Comparison of ENCODE assay signal across 9 cellular contexts in the genomic region with DNA sequence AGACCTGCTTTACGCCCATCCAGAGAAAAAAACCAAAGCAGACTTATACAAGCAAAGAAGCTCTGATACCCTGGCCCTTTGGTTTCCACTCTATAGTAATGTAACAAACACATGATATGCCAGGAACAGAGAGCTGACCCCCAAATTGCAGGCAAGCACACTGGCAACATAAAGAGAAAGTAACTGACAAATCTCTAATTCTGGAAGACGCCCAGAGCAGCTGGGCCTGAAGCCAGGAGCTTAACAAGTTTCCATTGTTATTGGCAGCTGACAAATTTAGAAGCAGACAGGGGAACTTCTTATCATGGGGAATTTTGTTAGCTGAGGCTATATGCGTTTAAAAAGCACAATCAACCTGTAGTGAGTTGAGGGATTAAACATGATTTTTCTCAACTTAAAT.
DNase-seq lines count a peak whose midpoint lies in the region; ATAC-seq, FAIRE-seq and TF ChIP-seq lines count a peak whose summit lies in the region.
"Had no signal": no experiment of that assay in that cellular context is flagged by ENCODE, and none has a peak within 500 bp of the region (broad histone marks: within the 10 kb centered on the region; RNA-seq: fewer than 3 reads in every experiment).

No MANE protein-coding gene starts in this region.

- no peaks in the 10 kb centered on the region for H3K27me3 Mint-ChIP-seq in WTC11 (ENCODE audit: low read depth)
- H3K27me3 Mint-ChIP-seq in CD8-positive, alpha-beta memory T cell, result peaks cover 2 to 8% of the 10 kb centered on the region in 2 donors

- H3K36me3 Mint-ChIP-seq in WTC11, result peaks cover 6% of the 10 kb centered on the region
- peaks cover 0 to 3% (median 0%) of the 10 kb centered on the region in 3 donors for H3K36me3 Mint-ChIP-seq in CD8-positive, alpha-beta memory T cell

- DNase-seq in MG63, result peak; percentile 80
- DNase-seq in WTC11 (ENCODE audit: low spot score), result no peak
- DNase-seq in heart right ventricle, result peak; percentile 81 to 90
- peak; percentile 7 for DNase-seq in small intestine
- no peak for DNase-seq in LoVo (ENCODE audit: low spot score)
- DNase-seq in CD8-positive, alpha-beta memory T cell, result no peak
- DNase-seq in AML-193 (lab: John Stamatoyannopoulos, UW), result no peak
- DNase-seq in activated CD4-positive, CD25-positive, alpha-beta regulatory T cell treated with anti-CD3 and anti-CD28 coated beads, Interleukin-2, amount 50 U/mL, for 72 hours, result no peak

- ATAC-seq in WTC11 (peak; percentile 43; the same call in 1 of the 2 replicates), heart right ventricle (peak; percentile 72 to 92 (median 80))

- H3K4me3 ChIP-seq in MG63 (no peak overlapping the region), heart right ventricle (no peak overlapping the region), small intestine (ENCODE audit: low read depth in 1 of 2, low read length in 2 of 2) (no peak overlapping the region)
- H3K4me3 ChIP-seq in CD8-positive, alpha-beta memory T cell (ENCODE audit: low read length), result no peak overlapping the region

- no peak for FAIRE-seq in small intestine (lab: Jason Lieb, UNC)

- H3K27ac ChIP-seq in heart right ventricle (peak overlapping the region; percentile 2 to 89 (median 74)), small intestine (ENCODE audit: low read depth in 1 of 2, low read length in 1 of 2) (peak overlapping the region in 1 of 2 donors; percentile 32)
- H3K27ac ChIP-seq in CD8-positive, alpha-beta memory T cell (ENCODE audit: low read depth, low read length), result no peak overlapping the region
- H3K27ac ChIP-seq: RWPE1 had no signal

- no peak overlapping the region for H3K4me3 Mint-ChIP-seq in WTC11
- H3K4me3 Mint-ChIP-seq in CD8-positive, alpha-beta memory T cell, result no peak overlapping the region

- TF ChIP-seq CTCF in WTC11 (IDR thresholded peaks at IDR 0.05) (no peak), heart right ventricle (IDR thresholded peaks at IDR 0.05) (no peak)

- peaks cover 17% of the 10 kb centered on the region for H3K9me3 Mint-ChIP-seq in WTC11
- H3K9me3 Mint-ChIP-seq in CD8-positive, alpha-beta memory T cell, result no peaks in the 10 kb centered on the region

- H3K4me1 ChIP-seq in heart right ventricle (peaks cover 0 to 49% (median 33%) of the 10 kb centered on the region in 9 donors), small intestine (ENCODE audit: control insufficient read depth in 2 of 2, insufficient read depth in 1 of 2, low read depth in 1 of 2, low read length in 1 of 2) (no peaks in the 10 kb centered on the region)
- peaks cover 6% of the 10 kb centered on the region for H3K4me1 ChIP-seq in CD8-positive, alpha-beta memory T cell (ENCODE audit: insufficient read depth, low read length)

- intact Hi-C loops in heart right ventricle (cut with DNase I), result loop anchor here in 4 of 10 donors (5.0 to 10.0 kb wide), 5 partner anchors 99 to 601 kb away; no protein-coding TSS in a partner anchor

- POLR2A ChIA-PET in WTC11 (lab: Charles Lee), result no interaction called here
- POLR2A ChIA-PET in CD8-positive, alpha-beta memory T cell (lab: Charles Lee), result no interaction called here

- no peaks in the 10 kb centered on the region for H3K27me3 ChIP-seq in MG63
- H3K27me3 ChIP-seq in heart right ventricle, result no peaks in the 10 kb centered on the region
- H3K27me3 ChIP-seq in small intestine (ENCODE audit: control insufficient read depth in 2 of 2, insufficient read depth in 2 of 2, low read length in 2 of 2), result no peaks in the 10 kb centered on the region
- no peaks in the 10 kb centered on the region for H3K27me3 ChIP-seq in CD8-positive, alpha-beta memory T cell (ENCODE audit: insufficient read depth, low read length, poor library complexity, severe bottlenecking)

- H3K9me3 ChIP-seq in MG63 (no peaks in the 10 kb centered on the region; the same call in 1 of the 2 replicates), heart right ventricle (peaks cover 0 to 2% (median 0%) of the 10 kb centered on the region in 11 donors), small intestine (ENCODE audit: control insufficient read depth, low read depth) (no peaks in the 10 kb centered on the region)
- H3K9me3 ChIP-seq in CD8-positive, alpha-beta memory T cell (ENCODE audit: low read length), result no peaks in the 10 kb centered on the region

- WGBS in heart right ventricle, 2 donors, result 6 to 12% methylated on average over 3 of the region's 3 CpGs
- WGBS in small intestine, 3 donors, result 26 to 34% (median 33%) methylated on average over 3 of the region's 3 CpGs

- CTCF ChIA-PET in WTC11 (lab: Charles Lee), result no interaction called here
- CTCF ChIA-PET in CD8-positive, alpha-beta memory T cell (lab: Charles Lee), result no interaction called here

- H3K27ac Mint-ChIP-seq in WTC11, result no peak overlapping the region
- no peak overlapping the region for H3K27ac Mint-ChIP-seq in CD8-positive, alpha-beta memory T cell

- peaks cover 16% of the 10 kb centered on the region for H3K4me1 Mint-ChIP-seq in WTC11
- peaks cover 9 to 33% (median 15%) of the 10 kb centered on the region in 3 donors for H3K4me1 Mint-ChIP-seq in CD8-positive, alpha-beta memory T cell

- no peaks in the 10 kb centered on the region for H3K36me3 ChIP-seq in MG63
- H3K36me3 ChIP-seq in heart right ventricle, result no peaks in the 10 kb centered on the region
- H3K36me3 ChIP-seq in small intestine (ENCODE audit: control insufficient read depth in 2 of 2, insufficient read depth in 2 of 2, low read length in 2 of 2), result no peaks in the 10 kb centered on the region
- H3K36me3 ChIP-seq in CD8-positive, alpha-beta memory T cell (ENCODE audit: insufficient read depth, low read length), result no peaks in the 10 kb centered on the region

TF ChIP-seq in WTC11, 78 proteins besides CTCF, POLR2A, EP300 and RAD21:
- TF ChIP-seq PRRX2 (CRISPR knock-in tag; IDR thresholded peaks at IDR 0.05) (no peak), ZNF317 (CRISPR knock-in tag; IDR thresholded peaks at IDR 0.05; ENCODE audit: borderline replicate concordance, low read depth) (peak; percentile 48; the same call in 1 of the 2 replicates)

Comparison
In these comparisons a context has a peak if more than half of its experiments do, and no peak if none do; other contexts are left out.
1. DNase-seq: peak in MG63 (single experiment), heart right ventricle (2 of 2) and small intestine (single experiment); none in WTC11 (single experiment), LoVo (single experiment), CD8-positive, alpha-beta memory T cell (0 of 5), AML-193 (0 of 2) and activated CD4-positive, CD25-positive, alpha-beta regulatory T cell treated with anti-CD3 and anti-CD28 coated beads, Interleukin-2, amount 50 U/mL, for 72 hours (single experiment).